15 cellular contexts compared by ENCODE assay signal in the genomic region with DNA sequence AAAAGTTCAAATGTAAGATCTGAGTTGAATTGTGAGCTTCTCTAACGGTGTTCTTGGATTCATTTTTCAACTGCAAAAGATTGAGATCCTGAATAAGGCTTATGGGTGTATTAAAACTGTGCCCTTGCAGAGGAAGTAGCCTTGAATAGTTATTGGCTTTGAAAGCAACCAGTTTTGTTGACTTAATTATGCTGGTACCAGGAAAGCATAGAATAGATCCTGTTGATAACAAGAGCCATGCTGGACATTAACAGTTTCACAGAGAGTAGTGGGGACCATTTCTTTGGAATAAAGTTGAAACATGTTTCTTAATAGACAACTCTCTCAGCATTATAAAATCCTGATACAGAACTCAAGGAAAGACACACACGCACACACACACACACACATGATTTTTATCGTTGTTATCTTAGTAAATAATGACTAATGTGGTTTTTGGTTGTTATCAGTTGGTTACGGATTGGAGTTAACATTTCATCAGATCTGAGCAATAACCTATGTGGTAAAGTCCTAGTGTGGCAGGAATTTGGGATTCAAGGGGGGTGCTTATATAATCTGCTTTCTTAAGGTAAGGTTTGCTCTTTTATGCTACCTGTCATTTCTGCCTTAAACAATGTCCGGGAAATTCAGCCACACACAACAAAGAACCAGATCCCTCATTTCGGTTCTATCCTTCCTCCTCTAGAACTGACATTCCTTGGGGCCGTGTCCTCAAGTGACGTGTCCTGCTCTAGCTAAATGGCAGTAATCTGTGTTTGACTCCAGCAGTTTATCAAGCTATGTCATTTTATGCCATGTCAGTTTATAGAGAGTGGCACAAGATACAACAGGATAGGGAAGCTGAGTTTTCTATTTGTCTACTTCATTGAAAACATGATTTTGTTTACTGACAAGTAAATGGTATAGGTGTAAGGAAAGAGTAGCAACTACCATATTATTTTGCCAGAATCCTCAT.
A peak's percentile ranks its signal among the peaks of the same experiment; 100 is the strongest.
DNase-seq lines count a peak whose midpoint lies in the region; ATAC-seq, FAIRE-seq and TF ChIP-seq lines count a peak whose summit lies in the region.
"Had no signal": no experiment of that assay in that cellular context is flagged by ENCODE, and none has a peak within 500 bp of the region (broad histone marks: within the 10 kb centered on the region; RNA-seq: fewer than 3 reads in every experiment).

No MANE protein-coding gene starts in this region.

- H3K4me3 ChIP-seq in SK-N-SH (ENCODE audit: low read depth in 2 of 2, low read length in 1 of 2) (no peak overlapping the region), brain microvascular endothelial cell (ENCODE audit: low read depth, low read length) (no peak overlapping the region), thymus (ENCODE audit: low read length) (peak overlapping the region; percentile 55)
- H3K4me3 ChIP-seq: adrenal gland, transverse colon had no signal

- no peak overlapping the region for H3K9ac ChIP-seq in SK-N-SH

- peaks cover 21% of the 10 kb centered on the region for H3K4me1 Mint-ChIP-seq in activated T-cell treated with anti-CD3 and anti-CD28 coated beads, Interleukin-2, amount 50 U/mL, for 24 hours (ENCODE audit: low read depth)
- H3K4me1 Mint-ChIP-seq: memory B cell had no signal

- no peak for DNase-seq in activated T-cell treated with anti-CD3 and anti-CD28 coated beads, Interleukin-2, amount 50 U/mL, for 24 hours
- no peak for DNase-seq in activated T-cell treated with anti-CD3 and anti-CD28 coated beads, Interleukin-2, amount 50 U/mL, for 1 hour
- DNase-seq in SK-N-SH, result peak; percentile 23
- peak; percentile 30 for DNase-seq in brain microvascular endothelial cell
- no peak for DNase-seq in H54 (ENCODE audit: insufficient read length, low spot score)
- no peak for DNase-seq in superior temporal gyrus (ENCODE audit: extremely low spot score)
- DNase-seq: adrenal gland, dermis blood vessel endothelial cell, MV-4-11, transverse colon had no signal

- no peak overlapping the region for H2AFZ ChIP-seq in SK-N-SH (ENCODE audit: low read depth)

- no peak for ATAC-seq in HG02763 (IDR thresholded peaks at IDR 0.05; ENCODE audit: unreplicated experiment)

- H3K4me1 ChIP-seq in SK-N-SH (ENCODE audit: control insufficient read depth in 1 of 2, insufficient read depth in 2 of 2, low read depth in 1 of 2, low read length in 1 of 2) (peaks cover 0 to 21% of the 10 kb centered on the region in 2 experiments; a peak in 2 of 4 replicates), thymus (ENCODE audit: control insufficient read depth, insufficient read depth, low read length) (peaks cover 13% of the 10 kb centered on the region)
- H3K4me1 ChIP-seq: adrenal gland had no signal

- no peak for FAIRE-seq in H54 (lab: Jason Lieb, UNC)
- FAIRE-seq: GM12892, RCC 7860 had no signal

- H3K27ac ChIP-seq in SK-N-SH (ENCODE audit: low read depth in 2 of 2, low read length in 1 of 2), result peak overlapping the region in 1 of 2 experiments; percentile 81; a peak in 2 of 4 replicates
- no peak overlapping the region for H3K27ac ChIP-seq in brain microvascular endothelial cell
- no peak overlapping the region for H3K27ac ChIP-seq in thymus (ENCODE audit: low read depth)
- H3K27ac ChIP-seq: adrenal gland had no signal

- H3K36me3 ChIP-seq in SK-N-SH (replicated peaks in 1 of 2; ENCODE audit: control insufficient read depth in 1 of 2, insufficient read depth in 2 of 2, low read length in 1 of 2) (peaks cover 0 to 3% of the 10 kb centered on the region in 2 experiments), brain microvascular endothelial cell (replicated peaks) (no peaks in the 10 kb centered on the region), thymus (ENCODE audit: control insufficient read depth, insufficient read depth) (no peaks in the 10 kb centered on the region)
- H3K36me3 ChIP-seq: adrenal gland, transverse colon had no signal

- TF ChIP-seq RAD21 in SK-N-SH (IDR thresholded peaks at IDR 0.05; ENCODE audit: low read length), result no peak

- no peaks in the 10 kb centered on the region for H3F3A ChIP-seq in SK-N-SH (replicated peaks; ENCODE audit: insufficient read depth)

- H4K20me1 ChIP-seq in SK-N-SH (ENCODE audit: insufficient read depth), result no peaks in the 10 kb centered on the region

- H3K4me2 ChIP-seq in SK-N-SH, result no peak overlapping the region

- no peak; a peak in 1 of 4 replicates for TF ChIP-seq EP300 in SK-N-SH (IDR thresholded peaks at IDR 0.05; ENCODE audit: borderline replicate concordance in 1 of 2, low read depth in 1 of 2, low read length in 1 of 2)

- H3K27me3 ChIP-seq in SK-N-SH (ENCODE audit: insufficient read depth), result no peaks in the 10 kb centered on the region
- H3K27me3 ChIP-seq in brain microvascular endothelial cell (replicated peaks), result no peaks in the 10 kb centered on the region
- H3K27me3 ChIP-seq in thymus (ENCODE audit: control insufficient read depth, insufficient read depth), result no peaks in the 10 kb centered on the region
- H3K27me3 ChIP-seq: adrenal gland, transverse colon had no signal

- H3K79me2 ChIP-seq in SK-N-SH (ENCODE audit: insufficient read depth), result no peaks in the 10 kb centered on the region

- no peak for TF ChIP-seq POLR2A in H54 (IDR thresholded peaks at IDR 0.05; ENCODE audit: low read depth, low read length)

- POLR2A ChIA-PET in SK-N-SH (lab: Yijun Ruan, JAX), result no interaction called here

- no peak for TF ChIP-seq CTCF in SK-N-SH (IDR thresholded peaks at IDR 0.05)
- no peak for TF ChIP-seq CTCF in brain microvascular endothelial cell (IDR thresholded peaks at IDR 0.05; ENCODE audit: low read depth, low read length, missing control alignments)

- H3K9me3 ChIP-seq in SK-N-SH (no peaks in the 10 kb centered on the region), thymus (ENCODE audit: control insufficient read depth) (no peaks in the 10 kb centered on the region)
- H3K9me3 ChIP-seq: adrenal gland, transverse colon had no signal

- peak overlapping the region; percentile 99 for H3K27ac Mint-ChIP-seq in activated T-cell treated with anti-CD3 and anti-CD28 coated beads, Interleukin-2, amount 50 U/mL, for 24 hours
- H3K27ac Mint-ChIP-seq: memory B cell had no signal

- in situ Hi-C loops in brain microvascular endothelial cell (cut with HindIII; ENCODE audit: low pct_ligation_motif_present, low sequenced_read_pairs), result no loop called here

- 41% methylated on average over 8 of the region's 8 CpGs for WGBS in SK-N-SH (ENCODE audit: low lambda C conversion rate)
- whole genome bisulfite sequencing in thymus, result 57% methylated on average over 8 of the region's 8 CpGs

- H3K36me3 Mint-ChIP-seq in activated T-cell treated with anti-CD3 and anti-CD28 coated beads, Interleukin-2, amount 50 U/mL, for 24 hours (ENCODE audit: low read depth), result peaks cover 27% of the 10 kb centered on the region
- H3K36me3 Mint-ChIP-seq: memory B cell had no signal

- no peak overlapping the region for H3K4me3 Mint-ChIP-seq in activated T-cell treated with anti-CD3 and anti-CD28 coated beads, Interleukin-2, amount 50 U/mL, for 24 hours
- H3K4me3 Mint-ChIP-seq: memory B cell had no signal

- CTCF ChIA-PET in SK-N-SH (lab: Yijun Ruan, JAX), result interaction anchor here (1.5 kb wide), 1 partner anchor 73 kb away, joined by 3 read pairs; no protein-coding TSS in a partner anchor

- no peaks in the 10 kb centered on the region for H3K9me2 ChIP-seq in SK-N-SH

- H3K9me3 Mint-ChIP-seq in activated T-cell treated with anti-CD3 and anti-CD28 coated beads, Interleukin-2, amount 50 U/mL, for 24 hours, result no peaks in the 10 kb centered on the region

- no peaks in the 10 kb centered on the region for H3K27me3 Mint-ChIP-seq in activated T-cell treated with anti-CD3 and anti-CD28 coated beads, Interleukin-2, amount 50 U/mL, for 24 hours
- H3K27me3 Mint-ChIP-seq: memory B cell had no signal

TF ChIP-seq in SK-N-SH, 30 proteins besides CTCF, POLR2A, EP300 and RAD21 (continues in another document):
- TF ChIP-seq FOXJ3 (CRISPR knock-in tag; IDR thresholded peaks at IDR 0.05) (no peak), ZBTB33 (IDR thresholded peaks at IDR 0.05; ENCODE audit: borderline replicate concordance, low read depth) (no peak), NFIC (IDR thresholded peaks at IDR 0.05; ENCODE audit: borderline replicate concordance) (no peak), RCOR1 (IDR thresholded peaks at IDR 0.05; ENCODE audit: low read length) (peak; percentile 56; the same call in 1 of the 2 replicates), GATA2 (CRISPR knock-in tag; IDR thresholded peaks at IDR 0.05) (peak; percentile 70)

Comparison
In these comparisons a context has a peak if more than half of its experiments do, and no peak if none do; other contexts are left out.
1. DNase-seq: peak in SK-N-SH (single experiment) and brain microvascular endothelial cell (single experiment); none in activated T-cell treated with anti-CD3 and anti-CD28 coated beads, Interleukin-2, amount 50 U/mL, for 24 hours (single experiment), activated T-cell treated with anti-CD3 and anti-CD28 coated beads, Interleukin-2, amount 50 U/mL, for 1 hour (single experiment), H54 (single experiment) and superior temporal gyrus (single experiment).